Comparison of ENCODE assay signal across 21 cellular contexts in genomic region chr13:43245374-43245964, GRCh38.
DNase-seq lines count a peak whose midpoint lies in the region; ATAC-seq, FAIRE-seq and TF ChIP-seq lines count a peak whose summit lies in the region.
"Had no signal": no experiment of that assay in that cellular context is flagged by ENCODE, and none has a peak within 500 bp of the region (broad histone marks: within the 10 kb centered on the region; RNA-seq: fewer than 3 reads in every experiment).

No MANE protein-coding gene starts in this region.

- no peak for TF ChIP-seq POLR2A in esophagus muscularis mucosa (IDR thresholded peaks at IDR 0.05; ENCODE audit: low read depth)

- TF ChIP-seq CTCF in RWPE2 (IDR thresholded peaks at IDR 0.05; ENCODE audit: poor library complexity, severe bottlenecking) = no peak
- TF ChIP-seq CTCF in esophagus muscularis mucosa (IDR thresholded peaks at IDR 0.05) = no peak
- no peak for TF ChIP-seq CTCF in osteoblast (IDR thresholded peaks at IDR 0.05; ENCODE audit: extremely low read depth, low read depth, low read length)
- no peak for TF ChIP-seq CTCF in neural progenitor cell (IDR thresholded peaks at IDR 0.05)

- H3K27me3 ChIP-seq in RWPE2 (ENCODE audit: insufficient read depth, poor library complexity, severe bottlenecking) (no peaks in the 10 kb centered on the region), esophagus muscularis mucosa (no peaks in the 10 kb centered on the region), osteoblast (ENCODE audit: insufficient read depth, low read length) (no peaks in the 10 kb centered on the region), neural progenitor cell (no peaks in the 10 kb centered on the region)
- H3K27me3 ChIP-seq: dorsolateral prefrontal cortex had no signal

- H3K36me3 ChIP-seq in RWPE2 (ENCODE audit: low read depth) = no peaks in the 10 kb centered on the region
- H3K36me3 ChIP-seq in esophagus muscularis mucosa = no peaks in the 10 kb centered on the region
- no peaks in the 10 kb centered on the region for H3K36me3 ChIP-seq in osteoblast (ENCODE audit: insufficient read depth, low read length)
- no peaks in the 10 kb centered on the region for H3K36me3 ChIP-seq in neural progenitor cell
- H3K36me3 ChIP-seq: left ventricle myocardium inferior had no signal

- no peak overlapping the region for H3K4me3 ChIP-seq in RWPE2 (ENCODE audit: severe bottlenecking)
- H3K4me3 ChIP-seq in esophagus muscularis mucosa = no peak overlapping the region
- peak overlapping the region; percentile 23 for H3K4me3 ChIP-seq in osteoblast (ENCODE audit: insufficient read depth, low read length)
- H3K4me3 ChIP-seq in neural progenitor cell = no peak overlapping the region
- H3K4me3 ChIP-seq: dorsolateral prefrontal cortex, left ventricle myocardium inferior had no signal

- H3K9ac ChIP-seq in neural progenitor cell = no peak overlapping the region

- intact Hi-C loops in esophagus muscularis mucosa (cut with DNase I) = no loop called here

- DNase-seq in EL (peak; percentile 94), RWPE2 (ENCODE audit: low spot score) (peak; percentile 66), esophagus muscularis mucosa (ENCODE audit: extremely low spot score) (peak; percentile 55), osteoblast (ENCODE audit: insufficient read length, low spot score, missing footprints) (peak; percentile 80), GM19239 (ENCODE audit: insufficient read length, low spot score) (no peak), neural progenitor cell (ENCODE audit: low spot score) (no peak)
- no peak for DNase-seq in activated effector memory CD4-positive, alpha-beta T cell treated with Interleukin-2 at 50 U/mL for 16 hours
- DNase-seq in central memory CD4-positive, alpha-beta T cell = no peak
- DNase-seq: activated CD4-positive, alpha-beta T cell treated with anti-CD3 and anti-CD28 coated beads, Interleukin-2, amount 50 U/mL, for 1 hour; activated T-cell treated with anti-CD3 and anti-CD28 coated beads, Interleukin-2, amount 50 U/mL, for 4 hours; CD4-positive, CD25-positive, alpha-beta regulatory T cell; hippocampal formation; KG1; left ventricle myocardium inferior; naive thymus-derived CD4-positive, alpha-beta T cell; NCI-H526 treated with DMSO at 0.1 percent for 48 hours; retina; stimulated activated CD4-positive, alpha-beta T cell treated with anti-CD3 and anti-CD28 coated beads, Interleukin-4, amount 100 ng/mL, for 1 hour; T-helper 9 cell had no signal

- H3K79me2 ChIP-seq in osteoblast (ENCODE audit: insufficient read depth, low read length) = no peaks in the 10 kb centered on the region
- no peaks in the 10 kb centered on the region for H3K79me2 ChIP-seq in neural progenitor cell (ENCODE audit: low read depth)

- ATAC-seq in RWPE2 (ENCODE audit: low read depth) = peak; percentile 79
- ATAC-seq: activated T-cell treated with anti-CD3 and anti-CD28 coated beads, Interleukin-2, amount 50 U/mL, for 4 hours; naive thymus-derived CD4-positive, alpha-beta T cell; Right ventricle myocardium inferior had no signal

- no peaks in the 10 kb centered on the region for H3K9me3 Mint-ChIP-seq in neural progenitor cell
- H3K9me3 Mint-ChIP-seq: activated T-cell treated with anti-CD3 and anti-CD28 coated beads, Interleukin-2, amount 50 U/mL, for 4 hours; CD4-positive, CD25-positive, alpha-beta regulatory T cell had no signal

- peaks cover 6% of the 10 kb centered on the region for H3K4me1 Mint-ChIP-seq in neural progenitor cell
- H3K4me1 Mint-ChIP-seq: CD4-positive, CD25-positive, alpha-beta regulatory T cell had no signal

- no peak for FAIRE-seq in GM19239 (lab: Jason Lieb, UNC)

- H3K4me2 ChIP-seq in osteoblast (ENCODE audit: insufficient read depth, low read length) (peak overlapping the region; percentile 61), neural progenitor cell (no peak overlapping the region)

- no peak for TF ChIP-seq EP300 in esophagus muscularis mucosa (IDR thresholded peaks at IDR 0.05)

- no peaks in the 10 kb centered on the region for H3K27me3 Mint-ChIP-seq in neural progenitor cell (ENCODE audit: insufficient read depth, low read depth)

- no peaks in the 10 kb centered on the region for H4K20me1 ChIP-seq in osteoblast (ENCODE audit: insufficient read depth, low read length)
- H4K20me1 ChIP-seq in neural progenitor cell (ENCODE audit: low read depth) = no peaks in the 10 kb centered on the region

- WGBS in esophagus muscularis mucosa = 96% methylated on average over 8 of the region's 8 CpGs

- no peaks in the 10 kb centered on the region for H3K36me3 Mint-ChIP-seq in neural progenitor cell
- H3K36me3 Mint-ChIP-seq: CD4-positive, CD25-positive, alpha-beta regulatory T cell; naive thymus-derived CD4-positive, alpha-beta T cell had no signal

- H3K4me3 Mint-ChIP-seq in neural progenitor cell = no peak overlapping the region
- H3K4me3 Mint-ChIP-seq: activated T-cell treated with anti-CD3 and anti-CD28 coated beads, Interleukin-2, amount 50 U/mL, for 4 hours; CD4-positive, CD25-positive, alpha-beta regulatory T cell; naive thymus-derived CD4-positive, alpha-beta T cell had no signal

- no peaks in the 10 kb centered on the region for H3F3A ChIP-seq in neural progenitor cell (ENCODE audit: low read depth)

- H3K9me3 ChIP-seq in RWPE2 (ENCODE audit: severe bottlenecking) = no peaks in the 10 kb centered on the region
- no peaks in the 10 kb centered on the region for H3K9me3 ChIP-seq in esophagus muscularis mucosa
- no peaks in the 10 kb centered on the region for H3K9me3 ChIP-seq in osteoblast (ENCODE audit: low read depth, low read length)
- no peaks in the 10 kb centered on the region for H3K9me3 ChIP-seq in neural progenitor cell (ENCODE audit: low read depth)
- H3K9me3 ChIP-seq: left ventricle myocardium inferior had no signal

- H3K27ac Mint-ChIP-seq in neural progenitor cell = no peak overlapping the region
- H3K27ac Mint-ChIP-seq: CD4-positive, CD25-positive, alpha-beta regulatory T cell; naive thymus-derived CD4-positive, alpha-beta T cell had no signal

- peak overlapping the region; percentile 80 for H2AFZ ChIP-seq in osteoblast (ENCODE audit: low read length)
- H2AFZ ChIP-seq in neural progenitor cell (replicated peaks) = no peak overlapping the region

- H3K27ac ChIP-seq in RWPE2 (ENCODE audit: poor library complexity, severe bottlenecking) = peak overlapping the region; percentile 77
- no peak overlapping the region for H3K27ac ChIP-seq in esophagus muscularis mucosa (replicated peaks in 1 of 4)
- H3K27ac ChIP-seq in osteoblast (ENCODE audit: low read depth, low read length) = peak overlapping the region; percentile 88
- H3K27ac ChIP-seq in neural progenitor cell = no peak overlapping the region
- H3K27ac ChIP-seq: dorsolateral prefrontal cortex, left ventricle myocardium inferior had no signal

- peaks cover 21% of the 10 kb centered on the region for H3K4me1 ChIP-seq in RWPE2 (ENCODE audit: insufficient read depth, poor library complexity, severe bottlenecking)
- H3K4me1 ChIP-seq in esophagus muscularis mucosa = no peaks in the 10 kb centered on the region
- H3K4me1 ChIP-seq in osteoblast (ENCODE audit: insufficient read depth, low read length) = peaks cover 16% of the 10 kb centered on the region
- H3K4me1 ChIP-seq in neural progenitor cell = no peaks in the 10 kb centered on the region

Comparison
In these comparisons a context has a peak if more than half of its experiments do, and no peak if none do; other contexts are left out.
1. DNase-seq: peak in EL (single experiment), RWPE2 (single experiment), esophagus muscularis mucosa (single experiment) and osteoblast (single experiment); none in GM19239 (single experiment), activated effector memory CD4-positive, alpha-beta T cell treated with Interleukin-2 at 50 U/mL for 16 hours (single experiment), neural progenitor cell (single experiment) and central memory CD4-positive, alpha-beta T cell (single experiment).
2. H3K27ac ChIP-seq: peak in RWPE2 (single experiment) and osteoblast (single experiment); none in esophagus muscularis mucosa (0 of 4) and neural progenitor cell (single experiment).